ENCODE assay signal across 1 cellular context in genomic region chr19:16588089-16588823, GRCh38.
A peak's percentile ranks its signal among the peaks of the same experiment; 100 is the strongest.
TF ChIP-seq lines count a peak whose summit lies in the region.

No MANE protein-coding gene starts in this region.

TF ChIP-seq in GM12878, 131 proteins besides CTCF, POLR2A, EP300 and RAD21 (continued from another document):
- TF ChIP-seq SIN3A (IDR thresholded peaks at IDR 0.05; ENCODE audit: low read depth, low read length) (peak; percentile 84), NFXL1 (IDR thresholded peaks at IDR 0.05; ENCODE audit: borderline replicate concordance) (no peak), MYB (IDR thresholded peaks at IDR 0.05; ENCODE audit: borderline replicate concordance, low read depth, low read length) (no peak), SPI1 (IDR thresholded peaks at IDR 0.05; ENCODE audit: borderline replicate concordance, insufficient read depth, low read depth, low read length) (peak; percentile 93), REST (IDR thresholded peaks at IDR 0.05; ENCODE audit: low read depth, low read length) (no peak), SUPT20H (IDR thresholded peaks at IDR 0.05; ENCODE audit: borderline replicate concordance, control insufficient read depth, low read depth, low read length) (no peak), MTA2 (IDR thresholded peaks at IDR 0.05; ENCODE audit: low read depth) (peak; percentile 60; the same call in 1 of the 2 replicates), RBBP5 (conservative IDR thresholded peaks at IDR 0.05) (no peak), MLLT1 (IDR thresholded peaks at IDR 0.05) (peak; percentile 93), NR2C1 (IDR thresholded peaks at IDR 0.05) (no peak)
TF ChIP-seq in GM12878: peak in this region for 47.
